8 cellular contexts compared by ENCODE assay signal in genomic region chr11:129894281-129895125, GRCh38. TPM values are rescaled to one million over a fixed set of nuclear protein-coding genes. Genes with fewer than 3 reads are reported as not detected.
A peak's percentile ranks its signal among the peaks of the same experiment; 100 is the strongest.
DNase-seq lines count a peak whose midpoint lies in the region; ATAC-seq, FAIRE-seq and TF ChIP-seq lines count a peak whose summit lies in the region.

No MANE protein-coding gene starts in this region.

- WGBS in small intestine, 3 donors = 19 to 25% (median 21%) methylated on average over 13 of the region's 13 CpGs

- TF ChIP-seq CTCF in BJ (IDR thresholded peaks at IDR 0.05; ENCODE audit: insufficient read depth, low read depth, low read length) (no peak), KMS-11 (conservative IDR thresholded peaks at IDR 0.05; ENCODE audit: low read depth, low read length) (no peak)

- H3K36me3 ChIP-seq in BJ (ENCODE audit: control insufficient read depth, insufficient read depth, low read length) (peaks cover 3% of the 10 kb centered on the region; the same call in 1 of the 2 replicates), KMS-11 (ENCODE audit: insufficient read depth) (no peaks in the 10 kb centered on the region), adipocyte (ENCODE audit: control insufficient read depth, insufficient read depth, low read length, severe bottlenecking) (peaks cover 31% of the 10 kb centered on the region), iPS-15b (ENCODE audit: control insufficient read depth, insufficient read depth, low read length) (peaks cover 10% of the 10 kb centered on the region), small intestine (ENCODE audit: control insufficient read depth in 2 of 2, insufficient read depth in 2 of 2, low read length in 2 of 2) (peaks cover 0 to 8% of the 10 kb centered on the region in 2 donors)

- H3K79me2 ChIP-seq in KMS-11 (ENCODE audit: insufficient read depth, low read depth) = peaks cover 13% of the 10 kb centered on the region; the same call in 1 of the 2 replicates

- H3K4me1 ChIP-seq in KMS-11 (ENCODE audit: low read depth, poor library complexity, severe bottlenecking) (peaks cover 16% of the 10 kb centered on the region), adipocyte (ENCODE audit: control insufficient read depth, insufficient read depth, low read length) (peaks cover 10% of the 10 kb centered on the region), iPS-15b (ENCODE audit: control insufficient read depth, insufficient read depth, low read length) (peaks cover 6% of the 10 kb centered on the region), small intestine (ENCODE audit: control insufficient read depth in 2 of 2, insufficient read depth in 1 of 2, low read depth in 1 of 2, low read length in 1 of 2) (peaks cover 0 to 7% of the 10 kb centered on the region in 2 donors)

- H3K9ac ChIP-seq in KMS-11 = peak overlapping the region; percentile 44; the same call in 1 of the 2 replicates
- H3K9ac ChIP-seq in adipocyte (ENCODE audit: low read length) = peak overlapping the region; percentile 86
- peak overlapping the region; percentile 72 for H3K9ac ChIP-seq in iPS-15b (ENCODE audit: low read depth, low read length)

- FAIRE-seq in small intestine (lab: Jason Lieb, UNC) (no peak), urothelium cell line (lab: Jason Lieb, UNC) (no peak)

- CTCF ChIA-PET in BJ (lab: Yijun Ruan, JAX) = interaction anchor here (0.7 to 1.5 kb wide), 4 partner anchors 13 to 238 kb away, joined by 3 to 5 read pairs (median 3); no protein-coding TSS in a partner anchor

- POLR2A ChIA-PET in BJ (lab: Charles Lee) = no interaction called here

- ATAC-seq in GM19328 (IDR thresholded peaks at IDR 0.05; ENCODE audit: unreplicated experiment) = peak; percentile 14

- peak overlapping the region; percentile 80 for H3K4me2 ChIP-seq in KMS-11

- H3K4me3 ChIP-seq in BJ (ENCODE audit: low read depth, low read length) (peak overlapping the region; percentile 98), KMS-11 (IDR thresholded peaks at IDR 0.05; ENCODE audit: insufficient read depth, low read depth, low read length) (no peak overlapping the region), adipocyte (ENCODE audit: low read length) (peak overlapping the region; percentile 89), iPS-15b (ENCODE audit: low read depth, low read length) (peak overlapping the region; percentile 90), small intestine (ENCODE audit: low read depth in 1 of 2, low read length in 2 of 2) (peak overlapping the region; percentile 98)

- no peaks in the 10 kb centered on the region for H3K9me3 ChIP-seq in adipocyte (ENCODE audit: control insufficient read depth, low read length)
- H3K9me3 ChIP-seq in iPS-15b (ENCODE audit: control insufficient read depth, insufficient read depth, low read length) = no peaks in the 10 kb centered on the region
- H3K9me3 ChIP-seq in small intestine (ENCODE audit: control insufficient read depth, low read depth) = no peaks in the 10 kb centered on the region

- H3K27me3 ChIP-seq in BJ (ENCODE audit: control insufficient read depth, insufficient read depth, low read length) (no peaks in the 10 kb centered on the region), KMS-11 (ENCODE audit: insufficient read depth, low read depth) (no peaks in the 10 kb centered on the region), adipocyte (replicated peaks; ENCODE audit: control insufficient read depth, insufficient read depth, low read length) (no peaks in the 10 kb centered on the region), iPS-15b (ENCODE audit: control insufficient read depth, insufficient read depth, low read length) (no peaks in the 10 kb centered on the region), small intestine (ENCODE audit: control insufficient read depth in 2 of 2, insufficient read depth in 2 of 2, low read length in 2 of 2) (no peaks in the 10 kb centered on the region)

- peak overlapping the region; percentile 91; the same call in 1 of the 2 replicates for H2AFZ ChIP-seq in KMS-11 (ENCODE audit: low read depth)

- H4K20me1 ChIP-seq in KMS-11 (ENCODE audit: insufficient read depth) = no peaks in the 10 kb centered on the region

- H3K27ac ChIP-seq in KMS-11 = no peak overlapping the region
- peak overlapping the region; percentile 79 to 83 for H3K27ac ChIP-seq in small intestine (ENCODE audit: low read depth in 1 of 2, low read length in 1 of 2)

- DNase-seq in BJ (ENCODE audit: low read depth) (no peak), adipocyte (ENCODE audit: low read depth) (no peak), small intestine (peak; percentile 40), NCI-H2029 treated with DMSO at 0.1 percent for 48 hours (lab: John Stamatoyannopoulos, UW) (no peak), urothelium cell line (ENCODE audit: low spot score) (no peak)

RNA-seq across cellular contexts. Expression of gene NFRKB, which starts 0.9 kb away (rescaled TPM):
- polyA plus RNA-seq in BJ (2011; rRNA removed) = 7.6 and 11.7 TPM in 2 replicates
- 12.1 and 12.5 TPM in 2 replicates for polyA minus RNA-seq in BJ (2011; rRNA and poly(A)+ RNA removed)
- 10 to 100 TPM in 1 of 3 donors, 1 to 10 TPM in 2; 7.3 to 10.3 (median 8.7) TPM for polyA plus RNA-seq in small intestine
